Comparison of ENCODE assay signal across 8 cellular contexts in the genomic region with DNA sequence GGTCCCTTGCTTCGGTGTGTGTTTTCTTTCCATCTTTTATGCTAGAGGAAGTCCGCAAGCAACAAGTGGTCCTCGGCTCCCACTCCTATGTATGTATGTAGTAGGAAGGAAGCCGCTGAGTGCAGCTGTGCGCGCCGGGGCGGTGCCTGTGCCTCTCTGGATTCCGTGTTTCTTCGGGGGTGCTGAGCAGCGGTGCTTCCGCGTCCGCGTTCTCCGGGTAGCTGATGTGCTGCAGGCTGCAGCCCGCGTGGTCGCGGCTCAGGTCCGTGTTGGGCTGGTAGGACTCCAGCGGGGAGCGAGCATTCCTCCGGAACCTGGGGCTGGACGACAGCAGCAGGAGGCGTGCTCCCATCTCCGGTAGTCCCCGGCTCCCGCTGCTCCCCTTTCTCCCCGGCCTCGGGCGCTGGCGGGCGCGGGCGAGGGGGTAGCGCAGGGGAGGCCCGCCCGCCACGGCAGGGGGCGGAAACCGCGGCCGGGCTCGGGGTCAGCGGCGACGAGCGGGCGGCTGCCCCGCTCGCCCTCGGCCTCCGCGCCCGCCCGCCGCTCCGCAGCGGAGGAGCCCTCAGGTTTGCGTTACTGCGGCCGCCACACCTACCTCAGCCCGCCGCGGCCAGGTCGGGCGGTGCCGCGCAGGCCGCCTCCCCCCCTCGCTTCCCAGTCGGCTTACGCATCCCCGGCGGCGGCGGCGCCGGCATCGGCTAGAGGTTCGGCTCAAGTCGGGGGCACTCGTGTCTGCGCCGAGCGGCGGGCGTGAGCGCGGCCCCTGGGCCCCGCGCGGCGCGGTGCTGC. TPM values are rescaled to one million over a fixed set of nuclear protein-coding genes. Genes with fewer than 3 reads are reported as not detected.
DNase-seq lines count a peak whose midpoint lies in the region; ATAC-seq and TF ChIP-seq lines count a peak whose summit lies in the region.

No MANE protein-coding gene starts in this region.

- no peak for TF ChIP-seq CTCF in RWPE1 (conservative IDR thresholded peaks at IDR 0.05; ENCODE audit: low read depth)
- TF ChIP-seq CTCF in osteocyte (IDR thresholded peaks at IDR 0.05): no peak

- peaks cover 7% of the 10 kb centered on the region for H3K36me3 ChIP-seq in thymus (ENCODE audit: control insufficient read depth, insufficient read depth)

- H3K4me1 ChIP-seq in thymus (ENCODE audit: control insufficient read depth, insufficient read depth, low read length): peaks cover 20% of the 10 kb centered on the region

- H3K27me3 ChIP-seq in thymus (ENCODE audit: control insufficient read depth, insufficient read depth): no peaks in the 10 kb centered on the region

- WGBS in thymus: under 1% methylated on average over 96 of the region's 96 CpGs

- peak; percentile 93 for DNase-seq in DMS53 (lab: John Stamatoyannopoulos, UW)
- peak; percentile 71 for DNase-seq in HT1080 (ENCODE audit: low read depth)
- DNase-seq in RWPE1 (ENCODE audit: low spot score): peak; percentile 68
- DNase-seq in activated gamma-delta T cell treated with Interleukin-2 at 50 U/mL for 16 hours: peak; percentile 61
- peak; percentile 56 for DNase-seq in glomerular visceral epithelial cell (ENCODE audit: extremely low spot score)
- peak; percentile 86 for DNase-seq in osteocyte (ENCODE audit: extremely low spot score, unreplicated experiment)

- H3K4me3 Mint-ChIP-seq in osteocyte (ENCODE audit: unreplicated experiment): peak overlapping the region; percentile 83

- peak overlapping the region; percentile 89 for H3K4me3 ChIP-seq in thymus (ENCODE audit: low read length)

- H3K27ac Mint-ChIP-seq in osteocyte (ENCODE audit: unreplicated experiment): peak overlapping the region; percentile 77

- no peaks in the 10 kb centered on the region for H3K27me3 Mint-ChIP-seq in osteocyte (ENCODE audit: unreplicated experiment)

- no peaks in the 10 kb centered on the region for H3K9me3 ChIP-seq in thymus (ENCODE audit: control insufficient read depth)

- CTCF ChIA-PET in RWPE1 (lab: Yijun Ruan, JAX): interaction anchor here (0.6 kb wide), 1 partner anchor 25 kb away, joined by 3 read pairs; no protein-coding TSS in a partner anchor

- no peaks in the 10 kb centered on the region for H3K9me3 Mint-ChIP-seq in osteocyte (ENCODE audit: unreplicated experiment)

- POLR2A ChIA-PET in RWPE1 (lab: Yijun Ruan, JAX; ENCODE audit: low non-redundant PET): no interaction called here

- peak overlapping the region; percentile 90 for H3K27ac ChIP-seq in RWPE1
- H3K27ac ChIP-seq in thymus (ENCODE audit: low read depth): peak overlapping the region; percentile 91

- peak; percentile 50 for ATAC-seq in GM21390 (IDR thresholded peaks at IDR 0.05; ENCODE audit: unreplicated experiment)

- peaks cover 8% of the 10 kb centered on the region for H3K36me3 Mint-ChIP-seq in osteocyte (ENCODE audit: unreplicated experiment)

- H3K4me1 Mint-ChIP-seq in osteocyte (ENCODE audit: unreplicated experiment): peaks cover 17% of the 10 kb centered on the region

RNA-seq across cellular contexts. Expression of gene C17orf67, which starts 0.5 kb away (rescaled TPM):
- 1.3 and 1.6 TPM in 2 replicates for total RNA-seq in HT1080 (2014; rRNA removed; shearing (Covaris generic))
- 0.46 and 1.4 TPM in 2 replicates for polyA plus RNA-seq in HT1080 (2015; cell fraction: cytosol; rRNA removed)
- 0.79 and 2.3 TPM in 2 replicates for polyA plus RNA-seq in HT1080 (2015; cell fraction: nucleus; rRNA removed)
- 1.6 and 2.4 TPM in 2 replicates for total RNA-seq in osteocyte
- polyA plus RNA-seq in thymus: 14.0 TPM

RNA-seq across cellular contexts. Expression of gene DGKE, which starts 0.7 kb away (rescaled TPM):
- 5.4 and 6.1 TPM in 2 replicates for total RNA-seq in HT1080 (2014; rRNA removed; shearing (Covaris generic))
- polyA plus RNA-seq in HT1080 (2015; cell fraction: cytosol; rRNA removed): 3.0 and 3.2 TPM in 2 replicates
- 10.6 and 16.4 TPM in 2 replicates for polyA plus RNA-seq in HT1080 (2015; cell fraction: nucleus; rRNA removed)
- total RNA-seq in osteocyte: 6.6 and 7.1 TPM in 2 replicates
- 15.8 TPM for polyA plus RNA-seq in thymus

Comparison
In these comparisons a context has a peak if more than half of its experiments do, and no peak if none do; other contexts are left out.
1. Peak in every context shown above with its lines: DNase-seq, ATAC-seq, H3K4me3 ChIP-seq and H3K27ac ChIP-seq.